Comparison of ENCODE assay signal across 19 cellular contexts in the genomic region with DNA sequence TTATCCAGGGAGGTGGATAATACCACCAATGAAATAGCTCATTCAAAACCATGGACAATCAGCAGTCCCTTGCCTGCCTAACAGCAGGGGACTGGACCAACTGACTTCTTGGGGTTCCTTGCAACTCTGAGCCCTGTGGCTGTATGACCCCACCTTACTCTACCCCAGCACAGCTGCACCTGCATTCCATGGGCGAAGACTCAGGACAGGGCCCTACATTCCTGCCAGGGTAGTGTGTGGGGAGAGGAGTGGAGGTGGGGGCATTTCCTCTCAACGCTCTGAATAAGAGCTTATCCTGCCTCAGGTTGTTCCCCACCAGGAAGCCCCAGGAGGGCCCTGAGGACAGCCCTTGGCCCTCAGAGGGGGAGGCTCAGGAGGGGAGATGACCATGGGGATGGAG.
"Had no signal": no experiment of that assay in that cellular context is flagged by ENCODE, and none has a peak within 500 bp of the region (broad histone marks: within the 10 kb centered on the region; RNA-seq: fewer than 3 reads in every experiment).

No MANE protein-coding gene starts in this region.

- H3K27ac Mint-ChIP-seq: stimulated activated naive B cell treated with anti-CD40 and anti-IgM and Interleukin-4, amounts not matched to agents 10 μg/mL and 1 μg/mL and 100 μg/mL, for 72 hours had no signal

- H3K9me3 Mint-ChIP-seq: naive thymus-derived CD8-positive, alpha-beta T cell; stimulated activated naive B cell treated with anti-CD40 and anti-IgM and Interleukin-4, amounts not matched to agents 10 μg/mL and 1 μg/mL and 100 μg/mL, for 72 hours; stimulated activated naive CD8-positive, alpha-beta T cell treated with anti-CD3 and anti-CD28 coated beads, Interleukin-15, amount 100 ng/mL, for 72 hours had no signal

- H3K4me3 ChIP-seq: coronary artery, esophagus muscularis mucosa, gastroesophageal sphincter, mucosa of descending colon, psoas muscle, right lobe of liver, testis, tibial nerve, upper lobe of right lung, vagina had no signal

- H3K27me3 Mint-ChIP-seq: naive thymus-derived CD8-positive, alpha-beta T cell; stimulated activated naive B cell treated with anti-CD40 and anti-IgM and Interleukin-4, amounts not matched to agents 10 μg/mL and 1 μg/mL and 100 μg/mL, for 72 hours; stimulated activated naive CD8-positive, alpha-beta T cell treated with anti-CD3 and anti-CD28 coated beads, Interleukin-15, amount 100 ng/mL, for 72 hours had no signal

- H3K27me3 ChIP-seq: neutrophil, right lobe of liver, testis, tibial nerve, upper lobe of right lung, vagina had no signal

- H3K9me3 ChIP-seq: esophagus muscularis mucosa, gastroesophageal sphincter, mucosa of descending colon, neutrophil, psoas muscle, right lobe of liver, testis, tibial nerve, upper lobe of right lung, vagina had no signal

- ATAC-seq: gastroesophageal sphincter; mucosa of descending colon; naive thymus-derived CD8-positive, alpha-beta T cell; right lobe of liver; stimulated activated naive B cell treated with anti-CD40 and anti-IgM and Interleukin-4, amounts not matched to agents 10 μg/mL and 1 μg/mL and 100 μg/mL, for 72 hours; stimulated activated naive CD8-positive, alpha-beta T cell treated with anti-CD3 and anti-CD28 coated beads, Interleukin-15, amount 100 ng/mL, for 72 hours; upper lobe of right lung had no signal

- H3K4me3 Mint-ChIP-seq: naive thymus-derived CD8-positive, alpha-beta T cell; stimulated activated naive B cell treated with anti-CD40 and anti-IgM and Interleukin-4, amounts not matched to agents 10 μg/mL and 1 μg/mL and 100 μg/mL, for 72 hours; stimulated activated naive CD8-positive, alpha-beta T cell treated with anti-CD3 and anti-CD28 coated beads, Interleukin-15, amount 100 ng/mL, for 72 hours had no signal

- H3K4me1 ChIP-seq: esophagus muscularis mucosa, gastroesophageal sphincter, psoas muscle, right lobe of liver, testis, tibial nerve, upper lobe of right lung, vagina had no signal

- DNase-seq: effector CD4-positive, alpha-beta T cell; glutamatergic neuron; kidney glomerular epithelial cell; mucosa of descending colon; naive thymus-derived CD8-positive, alpha-beta T cell; retina; right lobe of liver; stimulated activated CD4-positive, alpha-beta T cell treated with anti-CD3 and anti-CD28 coated beads, Interleukin-4, amount 100 ng/mL, for 1 hour; stimulated activated naive B cell treated with anti-CD40 and anti-IgM and Interleukin-4, amounts not matched to agents 10 μg/mL and 1 μg/mL and 100 μg/mL, for 72 hours; stimulated activated naive CD8-positive, alpha-beta T cell treated with anti-CD3 and anti-CD28 coated beads, Interleukin-15, amount 100 ng/mL, for 72 hours; testis; upper lobe of right lung had no signal

- H3K27ac ChIP-seq: coronary artery, esophagus muscularis mucosa, gastroesophageal sphincter, neutrophil, psoas muscle, right lobe of liver, testis, tibial nerve, upper lobe of right lung, vagina had no signal

- H3K4me1 Mint-ChIP-seq: stimulated activated naive B cell treated with anti-CD40 and anti-IgM and Interleukin-4, amounts not matched to agents 10 μg/mL and 1 μg/mL and 100 μg/mL, for 72 hours had no signal

- H3K36me3 ChIP-seq: esophagus muscularis mucosa, gastroesophageal sphincter, neutrophil, right lobe of liver, tibial nerve, upper lobe of right lung, vagina had no signal

- H3K36me3 Mint-ChIP-seq: naive thymus-derived CD8-positive, alpha-beta T cell; stimulated activated naive B cell treated with anti-CD40 and anti-IgM and Interleukin-4, amounts not matched to agents 10 μg/mL and 1 μg/mL and 100 μg/mL, for 72 hours had no signal
